ENCODE assay signal across 8 cellular contexts in genomic region chr2:186485576-186485870, GRCh38. TPM values are rescaled to one million over a fixed set of nuclear protein-coding genes. Genes with fewer than 3 reads are reported as not detected.
A peak's percentile ranks its signal among the peaks of the same experiment; 100 is the strongest.
DNase-seq lines count a peak whose midpoint lies in the region; ATAC-seq and TF ChIP-seq lines count a peak whose summit lies in the region.

No MANE protein-coding gene starts in this region.

- H3K9ac ChIP-seq in skeletal muscle satellite cell (ENCODE audit: low read depth, low read length): peak overlapping the region; percentile 96

- H3K27me3 ChIP-seq in RWPE2 (ENCODE audit: insufficient read depth, poor library complexity, severe bottlenecking) (no peaks in the 10 kb centered on the region), skeletal muscle satellite cell (ENCODE audit: control insufficient read depth, insufficient read depth, low read length) (no peaks in the 10 kb centered on the region)

- no peaks in the 10 kb centered on the region for H3K9me3 ChIP-seq in RWPE2 (ENCODE audit: severe bottlenecking)
- H3K9me3 ChIP-seq in skeletal muscle satellite cell (replicated peaks; ENCODE audit: low read length): no peaks in the 10 kb centered on the region

- DNase-seq in RWPE2 (ENCODE audit: low spot score) (no peak), fibroblast of pulmonary artery (ENCODE audit: low read depth) (no peak), anterior cingulate cortex (lab: John Stamatoyannopoulos, UW) (no peak), GM10248 (ENCODE audit: extremely low spot score) (no peak)
- no peak for DNase-seq in activated CD8-positive, alpha-beta memory T cell treated with anti-CD3 and anti-CD28 coated beads, Interleukin-2, amount 50 U/mL, for 4 hours

- H3K36me3 ChIP-seq in RWPE2 (ENCODE audit: low read depth) (peaks cover 22% of the 10 kb centered on the region), skeletal muscle satellite cell (ENCODE audit: insufficient read depth, low read length) (no peaks in the 10 kb centered on the region)

- POLR2A ChIA-PET in GM10248 (lab: Yijun Ruan, JAX): no interaction called here

- CTCF ChIA-PET in GM10248 (lab: Yijun Ruan, JAX): interaction anchor here (1.2 to 1.4 kb wide), 3 partner anchors 10 to 155 kb away, joined by 4 read pairs; no protein-coding TSS in a partner anchor

- TF ChIP-seq CTCF in RWPE2 (IDR thresholded peaks at IDR 0.05; ENCODE audit: poor library complexity, severe bottlenecking) (no peak), fibroblast of pulmonary artery (IDR thresholded peaks at IDR 0.05; ENCODE audit: low read length, missing control alignments) (no peak), GM10248 (IDR thresholded peaks at IDR 0.05; ENCODE audit: control extremely low read depth, extremely low read depth, low read depth, missing control alignments) (no peak)

- peak overlapping the region; percentile 77 for H3K27ac ChIP-seq in RWPE2 (ENCODE audit: poor library complexity, severe bottlenecking)

- H3K4me2 ChIP-seq in skeletal muscle satellite cell (ENCODE audit: low read length): peak overlapping the region; percentile 83

- peak; percentile 34 for ATAC-seq in GM19463 (IDR thresholded peaks at IDR 0.05; ENCODE audit: unreplicated experiment)
- ATAC-seq in RWPE2 (ENCODE audit: low read depth): no peak
- ATAC-seq in GM19324 (IDR thresholded peaks at IDR 0.05; ENCODE audit: low FRiP score, unreplicated experiment): no peak

- peak overlapping the region; percentile 93 for H3K4me3 ChIP-seq in RWPE2 (ENCODE audit: severe bottlenecking)
- H3K4me3 ChIP-seq in fibroblast of pulmonary artery (replicated peaks; ENCODE audit: low read depth, low read length): peak overlapping the region; percentile 99
- H3K4me3 ChIP-seq in skeletal muscle satellite cell (ENCODE audit: low read length): peak overlapping the region; percentile 85

- H3K4me1 ChIP-seq in RWPE2 (ENCODE audit: insufficient read depth, poor library complexity, severe bottlenecking) (peaks cover 35% of the 10 kb centered on the region), skeletal muscle satellite cell (ENCODE audit: control insufficient read depth, insufficient read depth, low read length) (peaks cover 18% of the 10 kb centered on the region)

RNA-seq across cellular contexts. Expression of gene ZC3H15, which starts 0.5 kb away (rescaled TPM):
- total RNA-seq in skeletal muscle satellite cell (2012; rRNA removed): 62.9 and 86.7 TPM in 2 replicates
